Comparison of ENCODE assay signal across 13 cellular contexts in genomic region chr4:80189581-80189955, GRCh38.
"Had no signal": no experiment of that assay in that cellular context is flagged by ENCODE, and none has a peak within 500 bp of the region (broad histone marks: within the 10 kb centered on the region; RNA-seq: fewer than 3 reads in every experiment).

No MANE protein-coding gene starts in this region.

- H3K27ac Mint-ChIP-seq: activated CD8-positive, alpha-beta memory T cell treated with anti-CD3 and anti-CD28 coated beads, Interleukin-2, amount 10 ng/mL, durations not matched to agents 7 days and 5 days; memory B cell had no signal

- H3K27me3 Mint-ChIP-seq: memory B cell had no signal

- H3K4me3 ChIP-seq: colonic mucosa, tibial artery had no signal

- H3K9ac ChIP-seq: parathyroid adenoma had no signal

- H3K27ac ChIP-seq: colonic mucosa, parathyroid adenoma, stomach, tibial artery, vagina had no signal

- DNase-seq: activated CD4-positive, alpha-beta T cell treated with anti-CD3 and anti-CD28 coated beads, Interleukin-2, amount 50 U/mL, for 48 hours; activated CD8-positive, alpha-beta memory T cell treated with anti-CD3 and anti-CD28 coated beads, Interleukin-2, amount 10 ng/mL, durations not matched to agents 7 days and 5 days; activated gamma-delta T cell; activated T-cell treated with anti-CD3 and anti-CD28 coated beads, Interleukin-2, amount 50 U/mL, for 4 hours; aorta; colonic mucosa; effector CD8-positive, alpha-beta T cell; stomach; tibial artery had no signal

- H3K27me3 ChIP-seq: vagina had no signal

- ATAC-seq: activated CD4-positive, CD25-positive, alpha-beta regulatory T cell treated with anti-CD3 and anti-CD28 coated beads, Interleukin-2, amount 50 U/mL, for 24 hours; activated CD8-positive, alpha-beta memory T cell treated with anti-CD3 and anti-CD28 coated beads, Interleukin-2, amount 10 ng/mL, durations not matched to agents 7 days and 5 days; activated T-cell treated with anti-CD3 and anti-CD28 coated beads, Interleukin-2, amount 50 U/mL, for 4 hours had no signal

- H2AFZ ChIP-seq: parathyroid adenoma had no signal

- H3K4me1 ChIP-seq: colonic mucosa, parathyroid adenoma had no signal

- H3K9me3 Mint-ChIP-seq: activated T-cell treated with anti-CD3 and anti-CD28 coated beads, Interleukin-2, amount 50 U/mL, for 4 hours; memory B cell had no signal

- H3K36me3 ChIP-seq: colonic mucosa, stomach, tibial artery, vagina had no signal

- H3K9me3 ChIP-seq: colonic mucosa, stomach, tibial artery, vagina had no signal

- H3K4me3 Mint-ChIP-seq: activated CD8-positive, alpha-beta memory T cell treated with anti-CD3 and anti-CD28 coated beads, Interleukin-2, amount 10 ng/mL, durations not matched to agents 7 days and 5 days; activated T-cell treated with anti-CD3 and anti-CD28 coated beads, Interleukin-2, amount 50 U/mL, for 4 hours; memory B cell had no signal
